15 cellular contexts compared by ENCODE assay signal in genomic region chr12:125159687-125160086, GRCh38. TPM values are rescaled to one million over a fixed set of nuclear protein-coding genes. Genes with fewer than 3 reads are reported as not detected.
DNase-seq lines count a peak whose midpoint lies in the region; ATAC-seq and TF ChIP-seq lines count a peak whose summit lies in the region.
"Had no signal": no experiment of that assay in that cellular context is flagged by ENCODE, and none has a peak within 500 bp of the region (broad histone marks: within the 10 kb centered on the region; RNA-seq: fewer than 3 reads in every experiment).

No MANE protein-coding gene starts in this region.

- H3K9ac ChIP-seq in IMR-90 (ENCODE audit: low read depth, low read length): no peak overlapping the region
- no peak overlapping the region for H3K9ac ChIP-seq in mesendoderm (ENCODE audit: low read length)

- H3K23ac ChIP-seq in IMR-90 (ENCODE audit: low read depth, low read length) (no peak overlapping the region), mesendoderm (ENCODE audit: low read length) (no peak overlapping the region)

- H3K79me1 ChIP-seq in IMR-90 (ENCODE audit: low read depth in 1 of 2, low read length in 2 of 2) (no peaks in the 10 kb centered on the region), mesendoderm (ENCODE audit: low read length) (no peaks in the 10 kb centered on the region)

- H2AK9ac ChIP-seq in IMR-90 (replicated peaks; ENCODE audit: low read depth, low read length, poor library complexity): no peak overlapping the region

- no peak overlapping the region for H3K4ac ChIP-seq in IMR-90 (ENCODE audit: low read depth, low read length)
- H3K4ac ChIP-seq in mesendoderm (ENCODE audit: low read depth, low read length): no peak overlapping the region

- TF ChIP-seq POLR2A in IMR-90 (IDR thresholded peaks at IDR 0.05; ENCODE audit: low read depth, low read length): no peak

- no peak overlapping the region for H3K14ac ChIP-seq in IMR-90 (replicated peaks; ENCODE audit: low read depth, low read length)

- no peak overlapping the region for H3K4me2 ChIP-seq in IMR-90 (ENCODE audit: low read depth, low read length)
- H3K4me2 ChIP-seq in mesendoderm (ENCODE audit: low read length): no peak overlapping the region
- H3K4me2 ChIP-seq: PC-9 had no signal

- intact Hi-C loops in IMR-90 (cut with micrococcal nuclease) (no loop called here), sciatic nerve (cut with DNase I) (loop anchor here (10.0 kb wide), 1 partner anchor 1005 kb away; no protein-coding TSS in a partner anchor)

- H2BK15ac ChIP-seq in IMR-90 (ENCODE audit: low read depth, low read length) (no peak overlapping the region), mesendoderm (replicated peaks; ENCODE audit: low read depth) (no peak overlapping the region)

- DNase-seq in NCI-H345 (lab: John Stamatoyannopoulos, UW): peak; percentile 36
- no peak for DNase-seq in NCI-H345 treated with DMSO at 0.1 percent for 48 hours (lab: John Stamatoyannopoulos, UW; ENCODE audit: unreplicated experiment)
- no peak for DNase-seq in IMR-90
- DNase-seq in RPMI8226: peak; percentile 7
- peak; percentile 47 for DNase-seq in mesendoderm
- DNase-seq in AML-193 (lab: John Stamatoyannopoulos, UW): no peak
- no peak for DNase-seq in sciatic nerve (ENCODE audit: low spot score)
- no peak for DNase-seq in SKM-1 (lab: John Stamatoyannopoulos, UW; ENCODE audit: unreplicated experiment)
- DNase-seq: CD4-positive, CD25-positive, alpha-beta regulatory T cell; MV-4-11; NCI-H1436 treated with DMSO at 0.1 percent for 48 hours; NCI-H526; PC-9; T-helper 1 cell had no signal

- 60% methylated on average over 1 of the region's 3 CpGs; no CpG with 5 or more reads in 1 of the 2 experiments for WGBS in IMR-90 (ENCODE audit: extremely low coverage in 2 of 2, insufficient read length in 1 of 2), 2 experiments
- WGBS in mesendoderm (ENCODE audit: extremely low coverage, insufficient coverage, low lambda C conversion rate): no CpG with 5 or more reads among the region's 3 CpGs

- in situ Hi-C loops in IMR-90 (cut with MboI; ENCODE audit: low sequenced_read_pairs): no loop called here

- H3K4me1 ChIP-seq in IMR-90 (ENCODE audit: control insufficient read depth, insufficient read depth, low read length) (no peaks in the 10 kb centered on the region), mesendoderm (ENCODE audit: control insufficient read depth, low read depth, low read length) (no peaks in the 10 kb centered on the region)

- ATAC-seq in IMR-90 (ENCODE audit: low read depth) (no peak), sciatic nerve (no peak)

- H3K27me3 ChIP-seq in IMR-90 (ENCODE audit: control insufficient read depth, insufficient read depth, low read length): no peaks in the 10 kb centered on the region
- no peaks in the 10 kb centered on the region for H3K27me3 ChIP-seq in mesendoderm (ENCODE audit: insufficient read depth, low read length, poor library complexity)

- dilution Hi-C loops in IMR-90 (cut with HindIII; ENCODE audit: low sequenced_read_pairs, unreplicated experiment): no loop called here

- peak overlapping the region; percentile 17 for H2AFZ ChIP-seq in IMR-90 (replicated peaks; ENCODE audit: low read length, poor library complexity)
- H2AFZ ChIP-seq: PC-9 had no signal

- no peak overlapping the region for H3K56ac ChIP-seq in IMR-90 (ENCODE audit: extremely low read depth, insufficient read depth, low read length)
- no peak overlapping the region for H3K56ac ChIP-seq in mesendoderm (ENCODE audit: low read length)

- no peaks in the 10 kb centered on the region for H4K20me1 ChIP-seq in IMR-90 (ENCODE audit: insufficient read depth, low read length)

- no peak overlapping the region for H3K4me3 ChIP-seq in IMR-90 (ENCODE audit: insufficient read depth, low read depth, low read length)
- H3K4me3 ChIP-seq in mesendoderm (ENCODE audit: low read length): no peak overlapping the region
- H3K4me3 ChIP-seq: PC-9, SK-N-MC had no signal

- H4K5ac ChIP-seq in IMR-90 (ENCODE audit: low read depth, low read length): no peak overlapping the region
- no peak overlapping the region for H4K5ac ChIP-seq in mesendoderm (ENCODE audit: low read length)

- H3K18ac ChIP-seq in IMR-90 (ENCODE audit: low read depth, low read length): no peak overlapping the region
- H3K18ac ChIP-seq in mesendoderm (ENCODE audit: low read length): no peak overlapping the region

- BruUV-seq in IMR-90 (replicated peaks; lab: Mats Ljungman, UMichigan): no TSS peak

- H4K91ac ChIP-seq in IMR-90 (ENCODE audit: insufficient read depth, low read depth, low read length): no peak overlapping the region

- H3K9me1 ChIP-seq in IMR-90 (ENCODE audit: insufficient read depth, low read length): no peaks in the 10 kb centered on the region

- TF ChIP-seq CTCF in IMR-90 (conservative IDR thresholded peaks at IDR 0.05; ENCODE audit: low read depth, low read length): no peak

- CTCF ChIA-PET in IMR-90 (lab: Yijun Ruan, JAX): no interaction called here

- H3K9me3 ChIP-seq in IMR-90 (ENCODE audit: control insufficient read depth, insufficient read depth, low read length): no peaks in the 10 kb centered on the region

- no peak overlapping the region for H2BK20ac ChIP-seq in IMR-90 (ENCODE audit: low read depth, low read length)

- POLR2A ChIA-PET in IMR-90 (lab: Charles Lee; ENCODE audit: unreplicated experiment): no interaction called here

- no peak overlapping the region for H3K27ac ChIP-seq in IMR-90 (ENCODE audit: insufficient read depth, low read length)
- no peak overlapping the region for H3K27ac ChIP-seq in mesendoderm (ENCODE audit: low read depth, low read length)
- H3K27ac ChIP-seq: PC-9, SK-N-MC had no signal

- no peaks in the 10 kb centered on the region for H3K79me2 ChIP-seq in mesendoderm (ENCODE audit: control insufficient read depth, insufficient read depth, low read length)

- H2BK120ac ChIP-seq in IMR-90 (ENCODE audit: low read depth, low read length) (no peak overlapping the region), mesendoderm (ENCODE audit: low read depth, low read length) (no peak overlapping the region)

- H3K36me3 ChIP-seq in IMR-90 (ENCODE audit: control insufficient read depth, insufficient read depth, low read length) (no peaks in the 10 kb centered on the region), mesendoderm (ENCODE audit: control insufficient read depth, insufficient read depth, low read length) (no peaks in the 10 kb centered on the region)

- no peak overlapping the region for H2AK5ac ChIP-seq in IMR-90 (ENCODE audit: low read depth, low read length)
- no peak overlapping the region for H2AK5ac ChIP-seq in mesendoderm (ENCODE audit: low read length)

- no peak overlapping the region for H2BK5ac ChIP-seq in IMR-90 (ENCODE audit: low read depth, low read length, poor library complexity, severe bottlenecking)
- H2BK5ac ChIP-seq in mesendoderm (ENCODE audit: low read length): no peak overlapping the region

- H4K8ac ChIP-seq in IMR-90 (ENCODE audit: low read depth in 2 of 2, low read length in 2 of 2) (no peak overlapping the region), mesendoderm (ENCODE audit: low read depth, low read length) (no peak overlapping the region)

- TF ChIP-seq RAD21 in IMR-90 (IDR thresholded peaks at IDR 0.05; ENCODE audit: low read length): no peak

TF ChIP-seq in IMR-90, 13 proteins besides CTCF, POLR2A, EP300 and RAD21:
- TF ChIP-seq MAFK (IDR thresholded peaks at IDR 0.05; ENCODE audit: low read depth, low read length): no peak
- no peak for TF ChIP-seq CHD1 (IDR thresholded peaks at IDR 0.05; ENCODE audit: low read depth, low read length)
- TF ChIP-seq BHLHE40 (IDR thresholded peaks at IDR 0.05; ENCODE audit: low read depth, low read length): no peak
- TF ChIP-seq CEBPB (IDR thresholded peaks at IDR 0.05; ENCODE audit: low read depth, low read length): no peak
- no peak for TF ChIP-seq SMC3 (IDR thresholded peaks at IDR 0.05; ENCODE audit: low read depth, low read length)
- no peak for TF ChIP-seq MAZ (IDR thresholded peaks at IDR 0.05; ENCODE audit: borderline replicate concordance, low read depth, low read length)
- TF ChIP-seq USF2 (IDR thresholded peaks at IDR 0.05; ENCODE audit: low read depth, low read length): no peak
- no peak for TF ChIP-seq MXI1 (IDR thresholded peaks at IDR 0.05; ENCODE audit: borderline replicate concordance, low read depth, low read length)
- TF ChIP-seq FOS (IDR thresholded peaks at IDR 0.05; ENCODE audit: low read depth, low read length): no peak
- TF ChIP-seq NFE2L2 (IDR thresholded peaks at IDR 0.05; ENCODE audit: low read depth, low read length): no peak
- no peak for TF ChIP-seq RFX5 (IDR thresholded peaks at IDR 0.05; ENCODE audit: low read depth, low read length)
- TF ChIP-seq ELK1 (IDR thresholded peaks at IDR 0.05; ENCODE audit: borderline replicate concordance, low read depth, low read length): no peak
- TF ChIP-seq RCOR1 (IDR thresholded peaks at IDR 0.05; ENCODE audit: insufficient replicate concordance, low read length): no peak
TF ChIP-seq in IMR-90: peak in this region for 0.

RNA-seq across cellular contexts. Expression of gene TMEM132B, which starts 26.5 kb away (rescaled TPM):
- total RNA-seq in IMR-90 (2012; rRNA removed) (0.56 and 0.72 TPM in 2 replicates), sciatic nerve (19.4 TPM)
- 0.39 and 0.95 TPM in 2 replicates for polyA plus RNA-seq in IMR-90 (2012; rRNA removed)
- polyA plus RNA-seq in IMR-90 (2012; cell fraction: cytosol; rRNA removed): 0.03 and 0.16 TPM in 2 replicates
- 1.1 and 2.5 TPM in 2 replicates for polyA plus RNA-seq in IMR-90 (2012; cell fraction: nucleus; rRNA removed; ENCODE audit: low replicate concordance)
- 7.3 TPM for polyA plus RNA-seq in mesendoderm (2013, experiment 1 of 2)
- 8.5 TPM for polyA plus RNA-seq in mesendoderm (2013, experiment 2 of 2)
- total RNA-seq: CD4-positive, CD25-positive, alpha-beta regulatory T cell; PC-9 had no signal
- polyA plus RNA-seq: CD4-positive, CD25-positive, alpha-beta regulatory T cell had no signal

Comparison
In these comparisons a context has a peak if more than half of its experiments do, and no peak if none do; other contexts are left out.
1. DNase-seq: peak in NCI-H345 (single experiment), RPMI8226 (single experiment) and mesendoderm (single experiment); none in NCI-H345 treated with DMSO at 0.1 percent for 48 hours (single experiment), IMR-90 (single experiment), AML-193 (0 of 2), sciatic nerve (single experiment) and SKM-1 (single experiment).
2. RNA of gene TMEM132B, which starts 26.5 kb away (total RNA-seq): 19.4 TPM in sciatic nerve (single experiment); 0.56 to 0.72 TPM in IMR-90; every median in the first group is over 10 times any median in the second.